Comparison of ENCODE assay signal across 1 cellular context in genomic region chr11:66891849-66892660, GRCh38.
TF ChIP-seq lines count a peak whose summit lies in the region.

No MANE protein-coding gene starts in this region.

TF ChIP-seq in SK-N-SH, 30 proteins besides CTCF, POLR2A, EP300 and RAD21 (continued from another document):
- peak; percentile 40; the same call in 1 of the 2 replicates for TF ChIP-seq REST (IDR thresholded peaks at IDR 0.05; ENCODE audit: low read depth, low read length)
- TF ChIP-seq FOXM1 (IDR thresholded peaks at IDR 0.05; ENCODE audit: low read depth), result no peak
- TF ChIP-seq CHD2 (IDR thresholded peaks at IDR 0.05; ENCODE audit: low read length, partially characterized antibody), result no peak
- no peak for TF ChIP-seq TAF1 (IDR thresholded peaks at IDR 0.05; ENCODE audit: borderline replicate concordance, low read depth, low read length)
- TF ChIP-seq NRF1 (IDR thresholded peaks at IDR 0.05; ENCODE audit: low read depth, low read length), result no peak
- no peak for TF ChIP-seq GATA2 (CRISPR knock-in tag; IDR thresholded peaks at IDR 0.05)
- no peak for TF ChIP-seq RFX5 (IDR thresholded peaks at IDR 0.05; ENCODE audit: low read length)
- peak; percentile 62 for TF ChIP-seq MAX (IDR thresholded peaks at IDR 0.05; ENCODE audit: low read depth)
- no peak for TF ChIP-seq IRF3 (IDR thresholded peaks at IDR 0.05; ENCODE audit: low read depth, low read length)
- no peak for TF ChIP-seq ELF1 (IDR thresholded peaks at IDR 0.05)
- TF ChIP-seq RCOR1 (IDR thresholded peaks at IDR 0.05; ENCODE audit: low read length), result no peak
- no peak for TF ChIP-seq YY1 (IDR thresholded peaks at IDR 0.05; ENCODE audit: low read depth)
- no peak for TF ChIP-seq FOXJ3 (CRISPR knock-in tag; IDR thresholded peaks at IDR 0.05)
- TF ChIP-seq FOSL2 (IDR thresholded peaks at IDR 0.05; ENCODE audit: borderline replicate concordance, low read depth), result peak; percentile 100
- peak; percentile 23; the same call in 1 of the 2 replicates for TF ChIP-seq SIN3A (IDR thresholded peaks at IDR 0.05; ENCODE audit: borderline replicate concordance, low read depth, low read length)
- peak; percentile 94 for TF ChIP-seq JUND (IDR thresholded peaks at IDR 0.05)
- TF ChIP-seq EZH2phosphoT487 (IDR thresholded peaks at IDR 0.05; ENCODE audit: borderline replicate concordance, low read depth), result no peak
- 0 out of 2 replicates have a peak, but pooled peaks have one; percentile 25 for TF ChIP-seq ZBTB33 (IDR thresholded peaks at IDR 0.05; ENCODE audit: borderline replicate concordance, low read depth)
